Comparison of ENCODE assay signal across 2 cellular contexts in the genomic region with DNA sequence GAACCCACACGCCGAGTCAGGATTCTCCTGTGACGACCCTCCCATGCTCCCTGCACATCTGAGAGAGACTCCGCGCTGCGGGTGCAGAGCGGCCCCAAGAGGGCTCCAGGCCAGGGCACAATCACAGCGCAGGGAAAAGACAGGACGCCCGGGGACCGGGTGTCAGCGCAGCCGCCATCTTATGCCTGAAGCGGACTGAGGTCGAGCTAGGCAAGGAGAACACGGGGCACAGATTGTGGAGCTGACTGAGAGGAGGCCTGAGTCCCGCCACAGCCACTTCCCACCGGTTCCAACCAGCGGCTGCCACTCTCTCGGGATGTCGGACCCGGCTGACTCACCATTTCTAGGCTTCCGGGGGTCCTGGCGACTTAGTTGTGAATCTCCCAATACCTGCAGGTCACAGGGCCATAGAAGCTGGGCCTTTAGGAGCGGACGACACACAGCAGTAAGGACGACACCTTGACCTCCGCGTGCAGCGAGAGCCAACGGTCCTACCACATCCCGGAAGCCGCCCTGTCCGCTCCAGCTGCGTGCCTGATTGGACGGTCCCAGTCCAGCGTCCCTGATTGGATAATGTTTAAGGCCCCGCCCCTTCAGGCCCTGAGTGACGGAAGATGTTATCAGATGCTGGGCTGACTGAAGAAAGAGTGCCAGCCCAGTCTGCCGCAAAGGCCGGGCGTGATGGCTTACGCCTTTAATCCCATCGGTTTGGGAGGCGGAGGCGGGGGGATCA.
TF ChIP-seq lines count a peak whose summit lies in the region.

A gene (minus strand): TSS at position 487 of the 733 bp plus-strand sequence. CDS start 146 bp downstream, at position 341.

TF ChIP-seq in SK-N-SH, 30 proteins besides CTCF, POLR2A, EP300 and RAD21 (continued from another document):
- TF ChIP-seq NFIC (IDR thresholded peaks at IDR 0.05; ENCODE audit: borderline replicate concordance) (no peak), RFX5 (IDR thresholded peaks at IDR 0.05; ENCODE audit: low read length) (no peak), RCOR1 (IDR thresholded peaks at IDR 0.05; ENCODE audit: low read length) (no peak), SMC3 (IDR thresholded peaks at IDR 0.05; ENCODE audit: low read depth, low read length) (no peak), YY1 (IDR thresholded peaks at IDR 0.05; ENCODE audit: low read depth) (no peak), FOXJ3 (CRISPR knock-in tag; IDR thresholded peaks at IDR 0.05) (no peak), FOXM1 (IDR thresholded peaks at IDR 0.05; ENCODE audit: low read depth) (no peak), TCF12 (IDR thresholded peaks at IDR 0.05) (no peak), NRF1 (IDR thresholded peaks at IDR 0.05; ENCODE audit: low read depth, low read length) (no peak), CHD2 (IDR thresholded peaks at IDR 0.05; ENCODE audit: low read length, partially characterized antibody) (no peak), EZH2phosphoT487 (IDR thresholded peaks at IDR 0.05; ENCODE audit: borderline replicate concordance, low read depth) (no peak)
- TF ChIP-seq, protein P1, sequence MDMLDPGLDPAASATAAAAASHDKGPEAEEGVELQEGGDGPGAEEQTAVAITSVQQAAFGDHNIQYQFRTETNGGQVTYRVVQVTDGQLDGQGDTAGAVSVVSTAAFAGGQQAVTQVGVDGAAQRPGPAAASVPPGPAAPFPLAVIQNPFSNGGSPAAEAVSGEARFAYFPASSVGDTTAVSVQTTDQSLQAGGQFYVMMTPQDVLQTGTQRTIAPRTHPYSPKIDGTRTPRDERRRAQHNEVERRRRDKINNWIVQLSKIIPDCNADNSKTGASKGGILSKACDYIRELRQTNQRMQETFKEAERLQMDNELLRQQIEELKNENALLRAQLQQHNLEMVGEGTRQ (IDR thresholded peaks at IDR 0.05; ENCODE audit: borderline replicate concordance, low read depth, low read length) = no peak
- TF ChIP-seq, protein P2, sequence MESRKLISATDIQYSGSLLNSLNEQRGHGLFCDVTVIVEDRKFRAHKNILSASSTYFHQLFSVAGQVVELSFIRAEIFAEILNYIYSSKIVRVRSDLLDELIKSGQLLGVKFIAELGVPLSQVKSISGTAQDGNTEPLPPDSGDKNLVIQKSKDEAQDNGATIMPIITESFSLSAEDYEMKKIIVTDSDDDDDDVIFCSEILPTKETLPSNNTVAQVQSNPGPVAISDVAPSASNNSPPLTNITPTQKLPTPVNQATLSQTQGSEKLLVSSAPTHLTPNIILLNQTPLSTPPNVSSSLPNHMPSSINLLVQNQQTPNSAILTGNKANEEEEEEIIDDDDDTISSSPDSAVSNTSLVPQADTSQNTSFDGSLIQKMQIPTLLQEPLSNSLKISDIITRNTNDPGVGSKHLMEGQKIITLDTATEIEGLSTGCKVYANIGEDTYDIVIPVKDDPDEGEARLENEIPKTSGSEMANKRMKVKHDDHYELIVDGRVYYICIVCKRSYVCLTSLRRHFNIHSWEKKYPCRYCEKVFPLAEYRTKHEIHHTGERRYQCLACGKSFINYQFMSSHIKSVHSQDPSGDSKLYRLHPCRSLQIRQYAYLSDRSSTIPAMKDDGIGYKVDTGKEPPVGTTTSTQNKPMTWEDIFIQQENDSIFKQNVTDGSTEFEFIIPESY (IDR thresholded peaks at IDR 0.05; ENCODE audit: borderline replicate concordance, low read depth) = no peak

TF ChIP-seq in SK-N-SH treated with all-trans-retinoic acid at 6 μM for 48 hours, 23 proteins besides CTCF, POLR2A, EP300 and RAD21 (continued from another document):
- TF ChIP-seq RARB (CRISPR knock-in tag; IDR thresholded peaks at IDR 0.05) (no peak), ZNF70 (CRISPR knock-in tag; IDR thresholded peaks at IDR 0.05) (no peak), ZC3H10 (CRISPR knock-in tag; IDR thresholded peaks at IDR 0.05) (no peak), ISL1 (CRISPR knock-in tag; IDR thresholded peaks at IDR 0.05) (no peak)
